8 cellular contexts compared by ENCODE assay signal in genomic region chr20:35954200-35954906, GRCh38. TPM values are rescaled to one million over a fixed set of nuclear protein-coding genes. Genes with fewer than 3 reads are reported as not detected.
DNase-seq lines count a peak whose midpoint lies in the region; TF ChIP-seq lines count a peak whose summit lies in the region.

SCAND1 (minus strand) TSS chr20:35954502; CDS start chr20:35954284, 218 bp downstream.

- TF ChIP-seq POLR2A in stomach (IDR thresholded peaks at IDR 0.05): peak in 2 of 4 donors; percentile 60 to 66

- H3K9me2 ChIP-seq in MM.1S (replicated peaks; ENCODE audit: insufficient read depth, low read length) (no peaks in the 10 kb centered on the region), neural cell (ENCODE audit: insufficient read depth, low read length) (no peaks in the 10 kb centered on the region)

- TF ChIP-seq CTCF in MM.1S (IDR thresholded peaks at IDR 0.05; ENCODE audit: low read length) (peak; percentile 99), neural cell (IDR thresholded peaks at IDR 0.05; ENCODE audit: poor library complexity, severe bottlenecking) (peak; percentile 100), stomach (IDR thresholded peaks at IDR 0.05) (peak in 5 of 7 experiments; percentile 91 to 96 (median 95))

- H3K9me3 ChIP-seq in MM.1S (replicated peaks; ENCODE audit: insufficient read depth, low read length) (no peaks in the 10 kb centered on the region), neural cell (ENCODE audit: low read length) (no peaks in the 10 kb centered on the region), stomach (no peaks in the 10 kb centered on the region)

- WGBS in stomach, 5 donors: 0 to 1% (median 0%) methylated on average over 18 to 76 of the region's 76 CpGs

- intact Hi-C loops in stomach (cut with DNase I; ENCODE audit: low total_unique reads): no loop called here

- H3K4me1 ChIP-seq in MM.1S (ENCODE audit: low read length) (peaks cover 14% of the 10 kb centered on the region), stomach (peaks cover 23 to 36% (median 32%) of the 10 kb centered on the region in 4 donors)

- no peaks in the 10 kb centered on the region for H3K36me3 ChIP-seq in MM.1S (replicated peaks; ENCODE audit: insufficient read depth, low read length)
- H3K36me3 ChIP-seq in neural cell (ENCODE audit: insufficient read depth, low read length): no peaks in the 10 kb centered on the region
- H3K36me3 ChIP-seq in stomach: peaks cover 0 to 6% (median 4%) of the 10 kb centered on the region in 4 donors

- H3K27me3 ChIP-seq in MM.1S (replicated peaks; ENCODE audit: insufficient read depth, low read length) (no peaks in the 10 kb centered on the region), neural cell (ENCODE audit: insufficient read depth, low read depth, low read length) (no peaks in the 10 kb centered on the region), stomach (no peaks in the 10 kb centered on the region)

- H2AFZ ChIP-seq in MM.1S (ENCODE audit: low read length) (peak within 1 kb of the TSS; percentile 75), neural cell (ENCODE audit: low read depth, low read length) (peak within 1 kb of the TSS; percentile 90)

- TF ChIP-seq EP300 in neural cell (conservative IDR thresholded peaks at IDR 0.05; ENCODE audit: poor library complexity, severe bottlenecking) (peak; percentile 69), stomach (IDR thresholded peaks at IDR 0.05) (no peak)

- H3K79me2 ChIP-seq in MM.1S (ENCODE audit: low read length): peaks cover 23% of the 10 kb centered on the region
- H3K79me2 ChIP-seq in neural cell (replicated peaks; ENCODE audit: insufficient read depth, low read length): peaks cover 19% of the 10 kb centered on the region

- peaks cover 32% of the 10 kb centered on the region for H3F3A ChIP-seq in MM.1S (ENCODE audit: insufficient read depth, low read length)
- H3F3A ChIP-seq in neural cell (ENCODE audit: insufficient read depth, low read length, poor library complexity, severe bottlenecking): peaks cover 10% of the 10 kb centered on the region

- H3K9ac ChIP-seq in MM.1S (ENCODE audit: low read length): peak within 1 kb of the TSS; percentile 99
- H3K9ac ChIP-seq in neural cell (ENCODE audit: low read length): peak within 1 kb of the TSS; percentile 100

- DNase-seq in GF-D8 (lab: John Stamatoyannopoulos, UW) (peak; percentile 86), HCEC 1CT (peak; percentile 95), MM.1S (peak; percentile 99), SIG-M5 (lab: John Stamatoyannopoulos, UW) (peak; percentile 87), activated gamma-delta T cell (lab: John Stamatoyannopoulos, UW) (peak; percentile 94), fibroblast of the conjunctiva (ENCODE audit: low read depth) (peak; percentile 97), stomach (peak; percentile 96)

- H3K4me2 ChIP-seq in MM.1S (ENCODE audit: low read depth, low read length) (peak within 1 kb of the TSS; percentile 88), neural cell (ENCODE audit: low read length) (peak within 1 kb of the TSS; percentile 99)

- H3K4me3 ChIP-seq in MM.1S (ENCODE audit: low read length): peak within 1 kb of the TSS; percentile 88
- H3K4me3 ChIP-seq in neural cell (ENCODE audit: low read length): peak within 1 kb of the TSS; percentile 100
- peak within 1 kb of the TSS; percentile 81 to 97 (median 96) for H3K4me3 ChIP-seq in stomach

- H3K27ac ChIP-seq in MM.1S (ENCODE audit: low read length) (peak within 1 kb of the TSS; percentile 99), neural cell (ENCODE audit: low read length) (peak within 1 kb of the TSS; percentile 98), stomach (peak within 1 kb of the TSS; percentile 97 to 99 (median 98))

- H4K20me1 ChIP-seq in MM.1S (ENCODE audit: insufficient read depth, low read length) (no peaks in the 10 kb centered on the region), neural cell (ENCODE audit: insufficient read depth) (peaks cover 4% of the 10 kb centered on the region)

- TF ChIP-seq RAD21 in neural cell (conservative IDR thresholded peaks at IDR 0.05): peak; percentile 71

TF ChIP-seq in neural cell, 6 proteins besides CTCF, POLR2A, EP300 and RAD21:
- TF ChIP-seq TAF1 (IDR thresholded peaks at IDR 0.05; ENCODE audit: low read depth): peak; percentile 91
- peak; percentile 81 for TF ChIP-seq REST (IDR thresholded peaks at IDR 0.05; ENCODE audit: borderline replicate concordance)
- peak; percentile 88 for TF ChIP-seq MXI1 (conservative IDR thresholded peaks at IDR 0.05; ENCODE audit: poor library complexity, severe bottlenecking)
- peak; percentile 96 for TF ChIP-seq POLR2AphosphoS5 (IDR thresholded peaks at IDR 0.05)
- TF ChIP-seq SMC3 (conservative IDR thresholded peaks at IDR 0.05; ENCODE audit: poor library complexity): peak; percentile 82
- TF ChIP-seq EZH2 (IDR thresholded peaks at IDR 0.05; ENCODE audit: borderline replicate concordance, insufficient read depth, low read length, poor library complexity, severe bottlenecking): no peak

RNA-seq across cellular contexts. Expression of gene SCAND1, which starts in this region (rescaled TPM):
- polyA plus RNA-seq in neural cell (156 and 194 TPM in 2 replicates), stomach (100 to 1,000 TPM; 154 to 246 (median 202) TPM)
- 64.8 and 71.6 TPM in 2 replicates for polyA minus RNA-seq in neural cell
- 100 to 1,000 TPM in 2 of 5 donors, 10 to 100 TPM in 3; 16.9 to 221 (median 67.4) TPM for total RNA-seq in stomach

Comparison
In these comparisons a context has a peak if more than half of its experiments do, and no peak if none do; other contexts are left out.
1. Peak in every context shown above with its lines: DNase-seq, H3K4me3 ChIP-seq and H3K27ac ChIP-seq.